ENCODE assay signal across 15 cellular contexts in genomic region chr1:154840557-154841176, GRCh38. TPM values are rescaled to one million over a fixed set of nuclear protein-coding genes. Genes with fewer than 3 reads are reported as not detected.
DNase-seq lines count a peak whose midpoint lies in the region; ATAC-seq and TF ChIP-seq lines count a peak whose summit lies in the region.
"Had no signal": no experiment of that assay in that cellular context is flagged by ENCODE, and none has a peak within 500 bp of the region (broad histone marks: within the 10 kb centered on the region; RNA-seq: fewer than 3 reads in every experiment).

No MANE protein-coding gene starts in this region.

- H3K4me2 ChIP-seq in SK-N-SH (no peak overlapping the region), skeletal muscle satellite cell (ENCODE audit: low read length) (no peak overlapping the region)

- H3K4me3 ChIP-seq in H7 (ENCODE audit: insufficient read depth, low read depth, low read length) (no peak overlapping the region), SK-N-SH (ENCODE audit: low read depth in 2 of 2, low read length in 1 of 2) (no peak overlapping the region), skeletal muscle satellite cell (ENCODE audit: low read length) (no peak overlapping the region)
- H3K4me3 ChIP-seq: SJSA1 had no signal

- no peak for ATAC-seq in HG03469 (IDR thresholded peaks at IDR 0.05; ENCODE audit: unreplicated experiment)

- peak; percentile 74 for DNase-seq in H7
- DNase-seq in SK-N-SH, result no peak
- DNase-seq in kidney glomerular epithelial cell (lab: John Stamatoyannopoulos, UW), result peak; percentile 0
- DNase-seq in stimulated activated CD4-positive, alpha-beta T cell treated with anti-CD3 and anti-CD28 coated beads, Interleukin-2, amount 100 ng/mL, for 48 hours, result no peak
- DNase-seq in germinal center (ENCODE audit: low spot score), result no peak
- DNase-seq: activated CD4-positive, alpha-beta T cell treated with anti-CD3 and anti-CD28 coated beads for 1 hour; COR-L47; NCI-H1105 treated with DMSO at 0.1 percent for 48 hours; NCI-H82; nucleus accumbens; stimulated activated CD4-positive, alpha-beta T cell treated with anti-CD3 and anti-CD28 coated beads, Interleukin-4, amount 100 ng/mL, for 24 hours had no signal

- WGBS in SK-N-SH (ENCODE audit: low lambda C conversion rate), result 91% methylated on average over 12 of the region's 12 CpGs

- TF ChIP-seq EP300 in SK-N-SH (IDR thresholded peaks at IDR 0.05; ENCODE audit: borderline replicate concordance in 1 of 2, low read depth in 1 of 2, low read length in 1 of 2), result no peak

- peaks cover 13 to 62% of the 10 kb centered on the region in 2 experiments for H3K4me1 ChIP-seq in SK-N-SH (ENCODE audit: control insufficient read depth in 1 of 2, insufficient read depth in 2 of 2, low read depth in 1 of 2, low read length in 1 of 2)
- H3K4me1 ChIP-seq in skeletal muscle satellite cell (ENCODE audit: control insufficient read depth, insufficient read depth, low read length), result peaks cover 13% of the 10 kb centered on the region
- H3K4me1 ChIP-seq: SJSA1 had no signal

- POLR2A ChIA-PET in SK-N-SH (lab: Yijun Ruan, JAX), result interaction anchor here (0.6 kb wide), 1 partner anchor 441 kb away, joined by 3 read pairs; no protein-coding TSS in a partner anchor

- H3K9me2 ChIP-seq in SK-N-SH, result no peaks in the 10 kb centered on the region

- H3F3A ChIP-seq in SK-N-SH (replicated peaks; ENCODE audit: insufficient read depth), result no peaks in the 10 kb centered on the region

- peak overlapping the region; percentile 80 for H2AFZ ChIP-seq in SK-N-SH (ENCODE audit: low read depth)

- H3K9ac ChIP-seq in SK-N-SH (no peak overlapping the region), skeletal muscle satellite cell (ENCODE audit: low read depth, low read length) (peak overlapping the region; percentile 20)

- H3K9me3 ChIP-seq in SK-N-SH, result no peaks in the 10 kb centered on the region
- no peaks in the 10 kb centered on the region for H3K9me3 ChIP-seq in skeletal muscle satellite cell (replicated peaks; ENCODE audit: low read length)
- H3K9me3 ChIP-seq: SJSA1 had no signal

- H3K27ac ChIP-seq in SK-N-SH (ENCODE audit: low read depth in 2 of 2, low read length in 1 of 2), result peak overlapping the region in 1 of 2 experiments; percentile 36; a peak in 2 of 4 replicates
- H3K27ac ChIP-seq: SJSA1 had no signal

- TF ChIP-seq CTCF in SK-N-SH (IDR thresholded peaks at IDR 0.05), result no peak

- H3K36me3 ChIP-seq in H7 (replicated peaks; ENCODE audit: control insufficient read depth, insufficient read depth, low read length) (no peaks in the 10 kb centered on the region), SK-N-SH (replicated peaks in 1 of 2; ENCODE audit: control insufficient read depth in 1 of 2, insufficient read depth in 2 of 2, low read length in 1 of 2) (no peaks in the 10 kb centered on the region), skeletal muscle satellite cell (ENCODE audit: insufficient read depth, low read length) (no peaks in the 10 kb centered on the region)
- H3K36me3 ChIP-seq: SJSA1 had no signal

- CTCF ChIA-PET in SK-N-SH (lab: Yijun Ruan, JAX), result interaction anchor here (1.3 kb wide), 2 partner anchors 26 to 235 kb away, joined by 3 to 5 read pairs; no protein-coding TSS in a partner anchor

- no peaks in the 10 kb centered on the region for H3K79me2 ChIP-seq in SK-N-SH (ENCODE audit: insufficient read depth)

- H3K27me3 ChIP-seq in H7 (ENCODE audit: control insufficient read depth, insufficient read depth, low read length), result no peaks in the 10 kb centered on the region
- H3K27me3 ChIP-seq in SK-N-SH (ENCODE audit: insufficient read depth), result no peaks in the 10 kb centered on the region; the same call in 1 of the 2 replicates
- H3K27me3 ChIP-seq in skeletal muscle satellite cell (ENCODE audit: control insufficient read depth, insufficient read depth, low read length), result peaks cover 30% of the 10 kb centered on the region

- TF ChIP-seq RAD21 in SK-N-SH (IDR thresholded peaks at IDR 0.05; ENCODE audit: low read length), result no peak

- no peaks in the 10 kb centered on the region for H4K20me1 ChIP-seq in SK-N-SH (ENCODE audit: insufficient read depth)

TF ChIP-seq in SK-N-SH, 30 proteins besides CTCF, POLR2A, EP300 and RAD21 (continues in another document):
- TF ChIP-seq SIN3A (IDR thresholded peaks at IDR 0.05; ENCODE audit: borderline replicate concordance, low read depth, low read length), result no peak
- peak; percentile 23; the same call in 1 of the 2 replicates for TF ChIP-seq TAF1 (IDR thresholded peaks at IDR 0.05; ENCODE audit: borderline replicate concordance, low read depth, low read length)
- no peak for TF ChIP-seq SMC3 (IDR thresholded peaks at IDR 0.05; ENCODE audit: low read depth, low read length)
- no peak for TF ChIP-seq FOXM1 (IDR thresholded peaks at IDR 0.05; ENCODE audit: low read depth)
- TF ChIP-seq ELF1 (IDR thresholded peaks at IDR 0.05), result peak; percentile 16; the same call in 1 of the 2 replicates
- TF ChIP-seq ZBTB33 (IDR thresholded peaks at IDR 0.05; ENCODE audit: borderline replicate concordance, low read depth), result no peak
- no peak for TF ChIP-seq MXI1 (IDR thresholded peaks at IDR 0.05; ENCODE audit: low read depth, low read length)
- no peak for TF ChIP-seq IRF3 (IDR thresholded peaks at IDR 0.05; ENCODE audit: low read depth, low read length)
- TF ChIP-seq PBX3 (IDR thresholded peaks at IDR 0.05), result peak; percentile 68
- no peak for TF ChIP-seq RCOR1 (IDR thresholded peaks at IDR 0.05; ENCODE audit: low read length)
- peak; percentile 40; the same call in 1 of the 2 replicates for TF ChIP-seq GABPA (IDR thresholded peaks at IDR 0.05; ENCODE audit: low read depth)
- TF ChIP-seq NFIC (IDR thresholded peaks at IDR 0.05; ENCODE audit: borderline replicate concordance), result no peak
- no peak for TF ChIP-seq USF1 (IDR thresholded peaks at IDR 0.05; ENCODE audit: borderline replicate concordance, low read depth)
- no peak for TF ChIP-seq CHD2 (IDR thresholded peaks at IDR 0.05; ENCODE audit: low read length, partially characterized antibody)
- TF ChIP-seq MEF2A (IDR thresholded peaks at IDR 0.05; ENCODE audit: borderline replicate concordance, low read depth), result no peak
- TF ChIP-seq RXRA (IDR thresholded peaks at IDR 0.05; ENCODE audit: borderline replicate concordance, low read depth), result no peak
- TF ChIP-seq EZH2phosphoT487 (IDR thresholded peaks at IDR 0.05; ENCODE audit: borderline replicate concordance, low read depth), result no peak
- TF ChIP-seq MAX (IDR thresholded peaks at IDR 0.05; ENCODE audit: low read depth), result no peak

RNA-seq across cellular contexts. Expression of gene KCNN3, which starts 29.4 kb away (rescaled TPM):
- total RNA-seq in H7 (2014; rRNA removed; shearing (Covaris generic)), result 0.18 and 0.62 TPM in 2 replicates
- 0.10 and 0.16 TPM in 2 replicates for polyA plus RNA-seq in SK-N-SH (2012; rRNA removed)
- polyA plus RNA-seq in SK-N-SH (2012; cell fraction: cytosol; rRNA removed), result 0.09 and 0.13 TPM in 2 replicates
- 0.25 and 0.49 TPM in 2 replicates for polyA plus RNA-seq in SK-N-SH (2012; cell fraction: nucleus; rRNA removed)
- total RNA-seq in skeletal muscle satellite cell (2012; rRNA removed), result 0.22 TPM in 1 of 2 replicates, not detected in the other
- total RNA-seq: fibroblast of lung, SJSA1 had no signal
- polyA plus RNA-seq: fibroblast of lung had no signal

Comparison
In these comparisons a context has a peak if more than half of its experiments do, and no peak if none do; other contexts are left out.
1. DNase-seq: peak in H7 (single experiment) and kidney glomerular epithelial cell (single experiment); none in SK-N-SH (single experiment), stimulated activated CD4-positive, alpha-beta T cell treated with anti-CD3 and anti-CD28 coated beads, Interleukin-2, amount 100 ng/mL, for 48 hours (0 of 2) and germinal center (single experiment).